ENCODE assay signal across 13 cellular contexts in genomic region chr11:125214466-125215204, GRCh38. TPM values are rescaled to one million over a fixed set of nuclear protein-coding genes. Genes with fewer than 3 reads are reported as not detected.
DNase-seq lines count a peak whose midpoint lies in the region; ATAC-seq and TF ChIP-seq lines count a peak whose summit lies in the region.
"Had no signal": no experiment of that assay in that cellular context is flagged by ENCODE, and none has a peak within 500 bp of the region (broad histone marks: within the 10 kb centered on the region; RNA-seq: fewer than 3 reads in every experiment).

No MANE protein-coding gene starts in this region.

- ATAC-seq in heart left ventricle, result peak; percentile 61 to 77 (median 74)
- no peak for ATAC-seq in GM18505 (IDR thresholded peaks at IDR 0.05; ENCODE audit: unreplicated experiment)
- ATAC-seq in GM18520 (IDR thresholded peaks at IDR 0.05; ENCODE audit: unreplicated experiment), result no peak
- ATAC-seq: activated T-cell treated with anti-CD3 and anti-CD28 coated beads, Interleukin-2, amount 50 U/mL, for 72 hours had no signal

- no peak for TF ChIP-seq CTCF in cardiac fibroblast (IDR thresholded peaks at IDR 0.05; ENCODE audit: low read depth, low read length)
- no peak for TF ChIP-seq CTCF in heart left ventricle (IDR thresholded peaks at IDR 0.05)
- TF ChIP-seq CTCF in tibial nerve (IDR thresholded peaks at IDR 0.05), result no peak

- DNase-seq in cardiac fibroblast (ENCODE audit: low read depth in 2 of 2) (peak; percentile 4 to 83), heart left ventricle (peak in 3 of 5 donors; percentile 61 to 70 (median 62)), tibial nerve (ENCODE audit: low spot score in 2 of 2) (no peak), NCI-H774 (lab: John Stamatoyannopoulos, UW) (no peak), anterior cingulate cortex (lab: John Stamatoyannopoulos, UW) (no peak)
- DNase-seq: activated CD4-positive, CD25-positive, alpha-beta regulatory T cell treated with anti-CD3 and anti-CD28 coated beads, Interleukin-2, amount 50 U/mL, for 72 hours; activated T-cell treated with anti-CD3 and anti-CD28 coated beads, Interleukin-2, amount 50 U/mL, for 72 hours; CD4-positive, CD25-positive, alpha-beta regulatory T cell; NCI-H146 had no signal

- intact Hi-C loops in heart left ventricle (cut with DNase I), result loop anchor here in 3 of 10 donors (5.0 kb wide), 3 partner anchors 42 to 47 kb away; no protein-coding TSS in a partner anchor

- TF ChIP-seq POLR2A in heart left ventricle (IDR thresholded peaks at IDR 0.05) (no peak), tibial nerve (IDR thresholded peaks at IDR 0.05) (no peak), GM18505 (IDR thresholded peaks at IDR 0.05; ENCODE audit: borderline replicate concordance, extremely low read depth, insufficient read depth, insufficient read length) (no peak)

- H3K27ac ChIP-seq in heart left ventricle (peak overlapping the region in 10 of 12 donors; percentile 10 to 71 (median 46)), muscle layer of duodenum (ENCODE audit: low read length) (peak overlapping the region; percentile 28), tibial nerve (peak overlapping the region in 3 of 4 donors; percentile 29 to 68 (median 61))

- WGBS in heart left ventricle, 4 donors, result 36 to 46% (median 39%) methylated on average over 11 of the region's 11 CpGs
- 16 to 18% methylated on average over 11 of the region's 11 CpGs for WGBS in tibial nerve, 2 donors

- H3K9me3 ChIP-seq in heart left ventricle, result no peaks in the 10 kb centered on the region
- no peaks in the 10 kb centered on the region for H3K9me3 ChIP-seq in muscle layer of duodenum (ENCODE audit: control insufficient read depth in 1 of 2, low read length in 2 of 2)
- no peaks in the 10 kb centered on the region for H3K9me3 ChIP-seq in tibial nerve

- peaks cover 0 to 45% (median 23%) of the 10 kb centered on the region in 12 donors for H3K4me1 ChIP-seq in heart left ventricle
- peaks cover 0 to 21% of the 10 kb centered on the region in 2 donors for H3K4me1 ChIP-seq in muscle layer of duodenum (ENCODE audit: control insufficient read depth in 1 of 2, insufficient read depth in 2 of 2, low read length in 2 of 2)
- peaks cover 0 to 51% (median 22%) of the 10 kb centered on the region in 4 donors for H3K4me1 ChIP-seq in tibial nerve

- H3K36me3 ChIP-seq in heart left ventricle (no peaks in the 10 kb centered on the region), muscle layer of duodenum (ENCODE audit: control insufficient read depth in 1 of 2, insufficient read depth in 2 of 2, low read length in 2 of 2) (no peaks in the 10 kb centered on the region), tibial nerve (no peaks in the 10 kb centered on the region)

- H3K27me3 ChIP-seq in heart left ventricle (no peaks in the 10 kb centered on the region), muscle layer of duodenum (ENCODE audit: low read depth, low read length) (no peaks in the 10 kb centered on the region), tibial nerve (no peaks in the 10 kb centered on the region)

- TF ChIP-seq EP300 in tibial nerve (IDR thresholded peaks at IDR 0.05), result no peak

- H3K4me3 ChIP-seq in cardiac fibroblast (replicated peaks in 1 of 2; ENCODE audit: low read depth in 2 of 2, low read length in 2 of 2) (no peak overlapping the region), heart left ventricle (peak overlapping the region in 3 of 12 donors; percentile 1 to 25 (median 14)), muscle layer of duodenum (ENCODE audit: low read depth in 1 of 2, low read length in 2 of 2) (no peak overlapping the region), tibial nerve (no peak overlapping the region)

RNA-seq across cellular contexts. Expression of gene PKNOX2, which starts 50.1 kb away (rescaled TPM):
- 1 to 10 TPM; 3.1 to 9.4 (median 5.0) TPM for total RNA-seq in heart left ventricle
- 1 to 10 TPM; 3.2 to 4.0 TPM for polyA plus RNA-seq in heart left ventricle
- total RNA-seq in tibial nerve, result 1 to 10 TPM; 5.7 to 7.2 (median 6.4) TPM
- total RNA-seq: activated T-cell treated with anti-CD3 and anti-CD28 coated beads, Interleukin-2, amount 50 U/mL, for 72 hours; CD4-positive, CD25-positive, alpha-beta regulatory T cell had no signal
- polyA plus RNA-seq: CD4-positive, CD25-positive, alpha-beta regulatory T cell; IgD-negative memory B cell had no signal

Comparison
In these comparisons a context has a peak if more than half of its experiments do, and no peak if none do; other contexts are left out.
1. DNase-seq: peak in cardiac fibroblast (2 of 2) and heart left ventricle (3 of 5); none in tibial nerve (0 of 2), NCI-H774 (single experiment) and anterior cingulate cortex (0 of 58).
2. ATAC-seq: peak in heart left ventricle (4 of 4); none in GM18505 (single experiment) and GM18520 (single experiment).
3. Peak in every context shown above with its lines, with median percentiles within 50 percentile points of each other: H3K27ac ChIP-seq.